In the genomic region with DNA sequence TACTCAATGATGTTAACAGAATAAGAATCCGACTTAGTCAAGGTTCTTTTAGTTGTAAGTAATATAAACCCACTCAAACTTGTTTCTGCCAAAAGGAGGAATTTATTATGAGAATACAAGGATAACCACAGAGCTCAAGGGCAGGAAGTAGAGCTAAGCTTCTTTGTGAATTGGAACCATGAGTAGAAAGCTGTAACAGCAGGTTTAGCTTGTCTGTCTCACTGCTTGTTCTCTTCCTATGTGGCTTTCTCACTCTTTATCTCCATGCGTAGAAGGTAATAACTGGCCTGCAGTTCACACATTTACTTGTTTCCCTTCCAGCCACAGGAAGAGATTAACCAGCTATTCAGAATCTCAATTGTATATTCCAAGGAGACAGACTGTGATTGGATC, we compare ENCODE assay signal across 25 cellular contexts.
DNase-seq lines count a peak whose midpoint lies in the region; ATAC-seq lines count a peak whose summit lies in the region.
"Had no signal": no experiment of that assay in that cellular context is flagged by ENCODE, and none has a peak within 500 bp of the region (broad histone marks: within the 10 kb centered on the region; RNA-seq: fewer than 3 reads in every experiment).

No MANE protein-coding gene starts in this region.

- peak overlapping the region; percentile 74 for H3K27ac Mint-ChIP-seq in stimulated activated effector memory CD8-positive, alpha-beta T cell treated with anti-CD3 and anti-CD28 coated beads, Interleukin-12 subunit alpha, Interleukin-12 subunit beta, amount 100 ng/mL, for 72 hours
- H3K27ac Mint-ChIP-seq: WTC11 had no signal

- H3K27me3 ChIP-seq in SJCRH30, result no peaks in the 10 kb centered on the region
- H3K27me3 ChIP-seq: ascending aorta, esophagus muscularis mucosa, gastroesophageal sphincter, testis, vagina had no signal

- H3K27me3 Mint-ChIP-seq in activated T-cell treated with anti-CD3 and anti-CD28 coated beads, Interleukin-2, amount 50 U/mL, for 4 hours (ENCODE audit: low read depth), result no peaks in the 10 kb centered on the region

- H3K4me3 Mint-ChIP-seq in activated T-cell treated with anti-CD3 and anti-CD28 coated beads, Interleukin-2, amount 50 U/mL, for 4 hours, result peak overlapping the region; percentile 17
- peak overlapping the region; percentile 54 for H3K4me3 Mint-ChIP-seq in stimulated activated effector memory CD8-positive, alpha-beta T cell treated with anti-CD3 and anti-CD28 coated beads, Interleukin-12 subunit alpha, Interleukin-12 subunit beta, amount 100 ng/mL, for 72 hours
- H3K4me3 Mint-ChIP-seq: WTC11 had no signal

- no peaks in the 10 kb centered on the region for H3K9me3 ChIP-seq in SJCRH30 (replicated peaks)
- H3K9me3 ChIP-seq: ascending aorta, esophagus muscularis mucosa, gastroesophageal sphincter, testis, vagina had no signal

- peaks cover 15% of the 10 kb centered on the region for H3K4me1 Mint-ChIP-seq in activated T-cell treated with anti-CD3 and anti-CD28 coated beads, Interleukin-2, amount 50 U/mL, for 4 hours (ENCODE audit: low read depth)
- H3K4me1 Mint-ChIP-seq in stimulated activated effector memory CD8-positive, alpha-beta T cell treated with anti-CD3 and anti-CD28 coated beads, Interleukin-12 subunit alpha, Interleukin-12 subunit beta, amount 100 ng/mL, for 72 hours, result peaks cover 14% of the 10 kb centered on the region

- no peaks in the 10 kb centered on the region for H3K4me1 ChIP-seq in SJCRH30
- H3K4me1 ChIP-seq: ascending aorta, esophagus muscularis mucosa, gastroesophageal sphincter, testis, vagina had no signal

- ATAC-seq in activated T-cell treated with anti-CD3 and anti-CD28 coated beads, Interleukin-2, amount 50 U/mL, for 4 hours, result no peak
- ATAC-seq in stimulated activated effector memory CD8-positive, alpha-beta T cell treated with anti-CD3 and anti-CD28 coated beads, Interleukin-12 subunit alpha, Interleukin-12 subunit beta, amount 100 ng/mL, for 72 hours, result peak; percentile 53
- ATAC-seq: gastroesophageal sphincter, WTC11 had no signal

- no peaks in the 10 kb centered on the region for H3K36me3 Mint-ChIP-seq in activated T-cell treated with anti-CD3 and anti-CD28 coated beads, Interleukin-2, amount 50 U/mL, for 4 hours (ENCODE audit: insufficient read depth)
- no peaks in the 10 kb centered on the region for H3K36me3 Mint-ChIP-seq in stimulated activated effector memory CD8-positive, alpha-beta T cell treated with anti-CD3 and anti-CD28 coated beads, Interleukin-12 subunit alpha, Interleukin-12 subunit beta, amount 100 ng/mL, for 72 hours
- H3K36me3 Mint-ChIP-seq: WTC11 had no signal

- peak overlapping the region; percentile 7 for H3K27ac ChIP-seq in SJCRH30
- H3K27ac ChIP-seq: ascending aorta; BLaER1 treated with 17β-estradiol and CSF1 and Interleukin-3, amounts not matched to agents 10 nM and 100 nM; esophagus muscularis mucosa; gastroesophageal sphincter; testis; vagina had no signal

- no peak for DNase-seq in activated T-cell treated with anti-CD3 and anti-CD28 coated beads, Interleukin-2, amount 50 U/mL, for 4 hours
- DNase-seq in activated T-cell treated with anti-CD3 and anti-CD28 coated beads for 4 hours (no peak), SJCRH30 (peak in 1 of 2 experiments; percentile 21), amniotic epithelial cell (ENCODE audit: low read depth) (peak; percentile 2), NAMALWA (ENCODE audit: low spot score) (no peak), pons (ENCODE audit: low spot score) (no peak)
- DNase-seq in stimulated activated effector memory CD8-positive, alpha-beta T cell treated with anti-CD3 and anti-CD28 coated beads, Interleukin-12 subunit alpha, Interleukin-12 subunit beta, amount 100 ng/mL, for 72 hours (ENCODE audit: low spot score in 2 of 2), result no peak
- DNase-seq in central memory CD4-positive, alpha-beta T cell, result no peak
- DNase-seq: ACHN; activated gamma-delta T cell; cerebellar nuclear complex; DMS 273 treated with DMSO at 0.1 percent for 48 hours; effector CD4-positive, alpha-beta T cell; GF-D8; kidney; NCI-H1930; stimulated activated CD8-positive, alpha-beta memory T cell treated with anti-CD3 and anti-CD28 coated beads, Interleukin-4, amount 100 ng/mL, for 48 hours; testis had no signal

- H3K4me3 ChIP-seq in SJCRH30, result no peak overlapping the region
- H3K4me3 ChIP-seq: BLaER1 treated with 17β-estradiol and CSF1 and Interleukin-3, amounts not matched to agents 10 nM and 100 nM; esophagus muscularis mucosa; gastroesophageal sphincter; lung; testis; vagina had no signal

- no peaks in the 10 kb centered on the region for H3K36me3 ChIP-seq in SJCRH30
- H3K36me3 ChIP-seq: ascending aorta; BLaER1 treated with 17β-estradiol and CSF1 and Interleukin-3, amounts not matched to agents 10 nM and 100 nM; esophagus muscularis mucosa; gastroesophageal sphincter; vagina had no signal

- no peaks in the 10 kb centered on the region for H3K9me3 Mint-ChIP-seq in activated T-cell treated with anti-CD3 and anti-CD28 coated beads, Interleukin-2, amount 50 U/mL, for 4 hours
- H3K9me3 Mint-ChIP-seq in stimulated activated effector memory CD8-positive, alpha-beta T cell treated with anti-CD3 and anti-CD28 coated beads, Interleukin-12 subunit alpha, Interleukin-12 subunit beta, amount 100 ng/mL, for 72 hours, result no peaks in the 10 kb centered on the region
